18 cellular contexts compared by ENCODE assay signal in the genomic region with DNA sequence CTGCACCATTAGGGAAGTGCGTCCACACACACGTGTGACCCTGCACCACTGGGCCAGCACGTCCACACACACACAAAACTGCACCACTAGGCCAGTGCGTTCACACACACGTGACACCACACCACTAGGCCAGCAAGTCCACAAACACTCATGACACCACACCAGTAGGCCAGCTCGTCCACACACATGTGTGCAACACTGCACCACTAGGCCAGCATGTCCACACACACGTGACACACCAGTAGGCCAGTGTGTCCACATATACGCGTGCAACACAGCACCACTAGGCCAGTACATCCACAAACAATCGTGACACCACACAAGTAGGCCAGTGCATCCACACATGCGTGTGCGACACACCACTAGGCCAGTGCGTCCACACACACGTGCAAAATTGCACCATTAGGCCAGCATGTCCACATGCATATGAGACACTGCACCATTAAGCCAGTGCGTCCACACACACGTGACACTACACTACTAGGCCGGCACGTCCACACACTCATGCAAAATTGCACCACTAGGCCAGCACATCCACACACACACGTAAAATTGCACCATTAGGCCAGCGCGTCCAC.
A peak's percentile ranks its signal among the peaks of the same experiment; 100 is the strongest.
DNase-seq lines count a peak whose midpoint lies in the region; ATAC-seq and TF ChIP-seq lines count a peak whose summit lies in the region.
"Had no signal": no experiment of that assay in that cellular context is flagged by ENCODE, and none has a peak within 500 bp of the region (broad histone marks: within the 10 kb centered on the region; RNA-seq: fewer than 3 reads in every experiment).

No MANE protein-coding gene starts in this region.

- H2AFZ ChIP-seq in GM23338 = no peak overlapping the region

- CTCF ChIA-PET in Panc1 (lab: Charles Lee) = no interaction called here

- H3K4me1 Mint-ChIP-seq in GM23338 = peaks cover 18% of the 10 kb centered on the region
- peaks cover 18% of the 10 kb centered on the region for H3K4me1 Mint-ChIP-seq in glutamatergic neuron (ENCODE audit: low read depth, unreplicated experiment)

- H3F3A ChIP-seq in GM23338 (replicated peaks; ENCODE audit: low read depth) = no peaks in the 10 kb centered on the region

- H3K4me2 ChIP-seq in GM23338 = no peak overlapping the region

- H3K27me3 Mint-ChIP-seq in GM23338 (ENCODE audit: insufficient read depth, low read depth, poor library complexity) = peaks cover 8% of the 10 kb centered on the region
- H3K27me3 Mint-ChIP-seq in glutamatergic neuron (ENCODE audit: unreplicated experiment) = peaks cover 12% of the 10 kb centered on the region
- H3K27me3 Mint-ChIP-seq: naive B cell had no signal

- TF ChIP-seq CTCF in GM23338 (conservative IDR thresholded peaks at IDR 0.05; ENCODE audit: low read depth in 2 of 2) = no peak
- no peak for TF ChIP-seq CTCF in Panc1 (IDR thresholded peaks at IDR 0.05)
- TF ChIP-seq CTCF in glutamatergic neuron (IDR thresholded peaks at IDR 0.05; ENCODE audit: partially characterized antibody, unreplicated experiment) = no peak
- no peak for TF ChIP-seq CTCF in WERI-Rb-1 (IDR thresholded peaks at IDR 0.05; ENCODE audit: low read depth, low read length)

- no peaks in the 10 kb centered on the region for H3K9me3 Mint-ChIP-seq in GM23338
- peaks cover 18% of the 10 kb centered on the region for H3K9me3 Mint-ChIP-seq in glutamatergic neuron (ENCODE audit: unreplicated experiment)
- H3K9me3 Mint-ChIP-seq: HFFc6, naive B cell had no signal

- ATAC-seq in GM23338 (no peak), Panc1 (0 out of 2 replicates have a peak, but pooled peaks have one; percentile 17)

- no peak overlapping the region for H3K4me3 ChIP-seq in GM23338
- no peak overlapping the region for H3K4me3 ChIP-seq in Panc1 (ENCODE audit: low read depth in 2 of 2, low read length in 2 of 2)
- H3K4me3 ChIP-seq in WERI-Rb-1 (ENCODE audit: low read depth, low read length) = no peak overlapping the region
- H3K4me3 ChIP-seq: breast epithelium, tibial artery had no signal

- H3K27ac ChIP-seq in GM23338 (ENCODE audit: low read depth) = no peak overlapping the region
- no peak overlapping the region for H3K27ac ChIP-seq in Panc1 (ENCODE audit: low read length)
- H3K27ac ChIP-seq in WERI-Rb-1 = no peak overlapping the region
- H3K27ac ChIP-seq: breast epithelium, tibial artery had no signal

- POLR2A ChIA-PET in Panc1 (lab: Charles Lee) = no interaction called here

- DNase-seq in GM23338 (ENCODE audit: low spot score) (no peak), Panc1 (ENCODE audit: low read depth, low spot score) (no peak), glutamatergic neuron (no peak), retina (peak; percentile 15), glomerular visceral epithelial cell (ENCODE audit: extremely low spot score) (no peak), WERI-Rb-1 (no peak), DMS153 treated with DMSO at 0.1 percent for 48 hours (lab: John Stamatoyannopoulos, UW; ENCODE audit: unreplicated experiment) (no peak)
- DNase-seq: activated CD4-positive, alpha-beta T cell treated with anti-CD3 and anti-CD28 coated beads for 4 hours; activated effector memory CD4-positive, alpha-beta T cell treated with Interleukin-2 at 50 U/mL for 16 hours; DMS79 treated with DMSO at 0.1 percent for 48 hours; erythroblast; HFFc6; kidney; naive B cell; stimulated activated CD4-positive, alpha-beta T cell treated with anti-CD3 and anti-CD28 coated beads, Interleukin-1b, Interleukin-23, amount 100 ng/mL, for 48 hours; stimulated activated naive CD4-positive, alpha-beta T cell treated with Interleukin-2 at 50 U/mL for 16 hours; tibial artery had no signal

- H3K9me2 ChIP-seq in GM23338 (ENCODE audit: insufficient read depth) = no peaks in the 10 kb centered on the region

- H3K79me2 ChIP-seq in GM23338 (replicated peaks; ENCODE audit: insufficient read depth) = peaks cover 92% of the 10 kb centered on the region

- H3K9me3 ChIP-seq in Panc1 (ENCODE audit: control insufficient read depth, insufficient read depth, low read depth, low read length) (no peaks in the 10 kb centered on the region), WERI-Rb-1 (ENCODE audit: severe bottlenecking) (no peaks in the 10 kb centered on the region)
- H3K9me3 ChIP-seq: breast epithelium, tibial artery had no signal

- in situ Hi-C loops in Panc1 (cut with HindIII; ENCODE audit: low pct_unique_long_range_greater_than_20kb, low sequenced_read_pairs) = no loop called here

- H3K4me1 ChIP-seq in GM23338 (ENCODE audit: insufficient read depth) (no peaks in the 10 kb centered on the region), Panc1 (ENCODE audit: control insufficient read depth, insufficient read depth, low read length) (peaks cover 12% of the 10 kb centered on the region)
- H3K4me1 ChIP-seq: breast epithelium had no signal

- H3K27me3 ChIP-seq in GM23338 (ENCODE audit: insufficient read depth) = no peaks in the 10 kb centered on the region
- H3K27me3 ChIP-seq in Panc1 (ENCODE audit: control insufficient read depth, insufficient read depth, low read length) = no peaks in the 10 kb centered on the region
- no peaks in the 10 kb centered on the region for H3K27me3 ChIP-seq in WERI-Rb-1 (ENCODE audit: insufficient read depth, low read depth, severe bottlenecking)
- H3K27me3 ChIP-seq: breast epithelium, tibial artery had no signal

- H4K20me1 ChIP-seq in GM23338 (replicated peaks; ENCODE audit: insufficient read depth) = peaks cover 15% of the 10 kb centered on the region; the same call in 1 of the 2 replicates

- intact Hi-C loops in Panc1 (cut with micrococcal nuclease; ENCODE audit: unreplicated experiment) = no loop called here

- H3K36me3 Mint-ChIP-seq in GM23338 (ENCODE audit: low read depth) (peaks cover 28% of the 10 kb centered on the region), glutamatergic neuron (ENCODE audit: unreplicated experiment) (peaks cover 3% of the 10 kb centered on the region)

- BruUV-seq in Panc1 (replicated peaks; lab: Mats Ljungman, UMichigan) = no TSS peak

- peak overlapping the region; percentile 55 for H3K27ac Mint-ChIP-seq in GM23338
- H3K27ac Mint-ChIP-seq in glutamatergic neuron (ENCODE audit: unreplicated experiment) = peak overlapping the region; percentile 36
- H3K27ac Mint-ChIP-seq: HFFc6 had no signal

- 0 out of 2 replicates have a peak, but pooled peaks cover 3% of the 10 kb centered on the region for H3K36me3 ChIP-seq in GM23338 (ENCODE audit: insufficient read depth)
- H3K36me3 ChIP-seq in Panc1 (ENCODE audit: control insufficient read depth, insufficient read depth, low read length) = no peaks in the 10 kb centered on the region
- H3K36me3 ChIP-seq in WERI-Rb-1 = peaks cover 69% of the 10 kb centered on the region
- H3K36me3 ChIP-seq: breast epithelium, tibial artery had no signal

- H3K4me3 Mint-ChIP-seq in GM23338 (no peak overlapping the region; the same call in 2 of the 3 replicates), glutamatergic neuron (ENCODE audit: unreplicated experiment) (no peak overlapping the region)
- H3K4me3 Mint-ChIP-seq: HFFc6, naive B cell had no signal

TF ChIP-seq in GM23338, 12 proteins besides CTCF, POLR2A, EP300 and RAD21 (continues in another document):
- TF ChIP-seq POLR2AphosphoS5 (IDR thresholded peaks at IDR 0.05; ENCODE audit: low read depth) = no peak
